Comparison of ENCODE assay signal across 27 cellular contexts in the genomic region with DNA sequence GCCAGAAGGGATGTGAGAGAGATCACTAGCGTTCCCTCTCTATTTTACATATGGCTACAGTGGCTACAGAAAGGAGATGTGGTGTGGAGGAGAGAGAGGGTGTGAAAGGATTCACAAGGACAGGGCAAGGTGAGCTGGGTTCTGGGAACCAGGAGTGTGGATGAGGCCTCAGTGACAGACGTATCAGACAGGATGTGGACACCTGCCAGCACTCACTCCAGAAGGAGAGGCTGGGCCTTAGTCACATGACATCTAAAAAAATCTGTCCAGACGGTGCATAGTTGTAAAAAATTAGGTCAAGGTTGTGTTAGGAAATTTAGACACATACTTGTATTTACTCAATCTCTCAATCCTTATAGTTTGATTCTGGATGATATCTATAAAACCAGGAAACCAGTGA. TPM values are rescaled to one million over a fixed set of nuclear protein-coding genes. Genes with fewer than 3 reads are reported as not detected.
DNase-seq lines count a peak whose midpoint lies in the region; ATAC-seq, FAIRE-seq and TF ChIP-seq lines count a peak whose summit lies in the region.
"Had no signal": no experiment of that assay in that cellular context is flagged by ENCODE, and none has a peak within 500 bp of the region (broad histone marks: within the 10 kb centered on the region; RNA-seq: fewer than 3 reads in every experiment).

No MANE protein-coding gene starts in this region.

- H3K9me3 Mint-ChIP-seq in activated naive CD4-positive, alpha-beta T cell treated with anti-CD3 and anti-CD28 coated beads for 36 hours = no peaks in the 10 kb centered on the region
- H3K9me3 Mint-ChIP-seq in type B pancreatic cell = no peaks in the 10 kb centered on the region
- no peaks in the 10 kb centered on the region for H3K9me3 Mint-ChIP-seq in activated naive CD8-positive, alpha-beta T cell treated with anti-CD3 and anti-CD28 coated beads, Interleukin-2, amount 50 U/mL, for 24 hours
- H3K9me3 Mint-ChIP-seq: CD8-positive, alpha-beta T cell; central memory CD8-positive, alpha-beta T cell; stimulated activated memory B cell treated with anti-CD40 and anti-IgM and Interleukin-4, amounts not matched to agents 10 μg/mL and 1 μg/mL and 100 μg/mL, for 72 hours had no signal

- DNase-seq in DMS153 (lab: John Stamatoyannopoulos, UW) (peak; percentile 35), DMS153 treated with DMSO at 0.1 percent for 48 hours (lab: John Stamatoyannopoulos, UW; ENCODE audit: unreplicated experiment) (no peak), NCI-H510A (lab: John Stamatoyannopoulos, UW) (peak; percentile 49), bronchial epithelial cell (ENCODE audit: low read depth) (peak; percentile 30), left colon (no peak), type B pancreatic cell (ENCODE audit: extremely low spot score, unreplicated experiment) (no peak)
- no peak for DNase-seq in activated naive CD4-positive, alpha-beta T cell treated with anti-CD3 and anti-CD28 coated beads for 36 hours
- no peak for DNase-seq in activated naive CD8-positive, alpha-beta T cell treated with anti-CD3 and anti-CD28 coated beads, Interleukin-2, amount 50 U/mL, for 24 hours
- DNase-seq: activated CD4-positive, CD25-positive, alpha-beta regulatory T cell treated with anti-CD3 and anti-CD28 coated beads, Interleukin-2, amount 50 U/mL, for 72 hours; activated T-cell treated with anti-CD3 and anti-CD28 coated beads, Interleukin-2, amount 50 U/mL, for 1 hour; CD8-positive, alpha-beta T cell; DND-41; effector CD4-positive, alpha-beta T cell; gastrocnemius medialis; KG1; kidney; mesenchymal stem cell; NCI-H526 treated with DMSO at 0.1 percent for 48 hours; small intestine; stimulated activated CD4-positive, alpha-beta T cell treated with anti-CD3 and anti-CD28 coated beads, Interleukin-2, amount 100 ng/mL, for 24 hours had no signal

- no peak overlapping the region for H3K4me3 ChIP-seq in bronchial epithelial cell (ENCODE audit: low read depth, low read length)
- H3K4me3 ChIP-seq: gastrocnemius medialis, suprapubic skin had no signal

- H3K27me3 Mint-ChIP-seq in activated naive CD4-positive, alpha-beta T cell treated with anti-CD3 and anti-CD28 coated beads for 36 hours (ENCODE audit: low read depth) = peaks cover 35% of the 10 kb centered on the region
- peaks cover 41% of the 10 kb centered on the region for H3K27me3 Mint-ChIP-seq in type B pancreatic cell
- H3K27me3 Mint-ChIP-seq in activated naive CD8-positive, alpha-beta T cell treated with anti-CD3 and anti-CD28 coated beads, Interleukin-2, amount 50 U/mL, for 24 hours = peaks cover 36% of the 10 kb centered on the region

- H3K36me3 ChIP-seq in bronchial epithelial cell (ENCODE audit: control insufficient read depth, insufficient read depth, low read length) = no peaks in the 10 kb centered on the region
- H3K36me3 ChIP-seq: gastrocnemius medialis, suprapubic skin had no signal

- no peaks in the 10 kb centered on the region for H3K36me3 Mint-ChIP-seq in activated naive CD4-positive, alpha-beta T cell treated with anti-CD3 and anti-CD28 coated beads for 36 hours (ENCODE audit: low read depth)
- H3K36me3 Mint-ChIP-seq in type B pancreatic cell = no peaks in the 10 kb centered on the region
- H3K36me3 Mint-ChIP-seq in activated naive CD8-positive, alpha-beta T cell treated with anti-CD3 and anti-CD28 coated beads, Interleukin-2, amount 50 U/mL, for 24 hours (ENCODE audit: low read depth) = no peaks in the 10 kb centered on the region
- H3K36me3 Mint-ChIP-seq: CD8-positive, alpha-beta T cell; stimulated activated memory B cell treated with anti-CD40 and anti-IgM and Interleukin-4, amounts not matched to agents 10 μg/mL and 1 μg/mL and 100 μg/mL, for 72 hours had no signal

- no peak for FAIRE-seq in bronchial epithelial cell (lab: Jason Lieb, UNC)
- FAIRE-seq: GM12892, GM19239, kidney, small intestine had no signal

- no peaks in the 10 kb centered on the region for H3K4me1 Mint-ChIP-seq in activated naive CD4-positive, alpha-beta T cell treated with anti-CD3 and anti-CD28 coated beads for 36 hours (ENCODE audit: low read depth)
- H3K4me1 Mint-ChIP-seq in type B pancreatic cell (ENCODE audit: unreplicated experiment) = no peaks in the 10 kb centered on the region
- no peaks in the 10 kb centered on the region for H3K4me1 Mint-ChIP-seq in activated naive CD8-positive, alpha-beta T cell treated with anti-CD3 and anti-CD28 coated beads, Interleukin-2, amount 50 U/mL, for 24 hours
- H3K4me1 Mint-ChIP-seq: central memory CD8-positive, alpha-beta T cell; stimulated activated memory B cell treated with anti-CD40 and anti-IgM and Interleukin-4, amounts not matched to agents 10 μg/mL and 1 μg/mL and 100 μg/mL, for 72 hours had no signal

- intact Hi-C loops in left colon (cut with DNase I, micrococcal nuclease) = no loop called here
- intact Hi-C loops in activated naive CD4-positive, alpha-beta T cell treated with anti-CD3 and anti-CD28 coated beads for 36 hours (cut with micrococcal nuclease) = no loop called here

- peak; percentile 42 for ATAC-seq in left colon
- no peak for ATAC-seq in activated naive CD8-positive, alpha-beta T cell treated with anti-CD3 and anti-CD28 coated beads, Interleukin-2, amount 50 U/mL, for 24 hours
- ATAC-seq: CD8-positive, alpha-beta T cell; gastrocnemius medialis; stimulated activated memory B cell treated with anti-CD40 and anti-IgM and Interleukin-4, amounts not matched to agents 10 μg/mL and 1 μg/mL and 100 μg/mL, for 72 hours had no signal

- CTCF ChIA-PET in activated naive CD4-positive, alpha-beta T cell treated with anti-CD3 and anti-CD28 coated beads for 36 hours (lab: Charles Lee) = no interaction called here

- peaks cover 5% of the 10 kb centered on the region for H3K27me3 ChIP-seq in bronchial epithelial cell (ENCODE audit: control insufficient read depth, insufficient read depth, low read length)
- H3K27me3 ChIP-seq: gastrocnemius medialis had no signal

- no peak for TF ChIP-seq CTCF in bronchial epithelial cell (IDR thresholded peaks at IDR 0.05; ENCODE audit: insufficient read depth, low read length, severe bottlenecking)
- no peak for TF ChIP-seq CTCF in type B pancreatic cell (conservative IDR thresholded peaks at IDR 0.05)

- H3K4me3 Mint-ChIP-seq in activated naive CD4-positive, alpha-beta T cell treated with anti-CD3 and anti-CD28 coated beads for 36 hours = no peak overlapping the region
- H3K4me3 Mint-ChIP-seq in type B pancreatic cell = no peak overlapping the region
- no peak overlapping the region for H3K4me3 Mint-ChIP-seq in activated naive CD8-positive, alpha-beta T cell treated with anti-CD3 and anti-CD28 coated beads, Interleukin-2, amount 50 U/mL, for 24 hours
- H3K4me3 Mint-ChIP-seq: CD8-positive, alpha-beta T cell; central memory CD8-positive, alpha-beta T cell; stimulated activated memory B cell treated with anti-CD40 and anti-IgM and Interleukin-4, amounts not matched to agents 10 μg/mL and 1 μg/mL and 100 μg/mL, for 72 hours had no signal

- no peak overlapping the region for H3K27ac Mint-ChIP-seq in activated naive CD4-positive, alpha-beta T cell treated with anti-CD3 and anti-CD28 coated beads for 36 hours
- no peak overlapping the region for H3K27ac Mint-ChIP-seq in type B pancreatic cell
- H3K27ac Mint-ChIP-seq in activated naive CD8-positive, alpha-beta T cell treated with anti-CD3 and anti-CD28 coated beads, Interleukin-2, amount 50 U/mL, for 24 hours = no peak overlapping the region
- H3K27ac Mint-ChIP-seq: CD8-positive, alpha-beta T cell; stimulated activated memory B cell treated with anti-CD40 and anti-IgM and Interleukin-4, amounts not matched to agents 10 μg/mL and 1 μg/mL and 100 μg/mL, for 72 hours had no signal

RNA-seq across cellular contexts. Expression of a gene that starts 10.6 kb away (rescaled TPM):
- total RNA-seq in bronchial epithelial cell (not detected in 2 replicates), left colon (under 1 TPM in 1 of 2 donors, not detected in 1; 0.03 TPM), type B pancreatic cell (ENCODE audit: low replicate concordance) (0.65 and 2.1 TPM in 2 replicates)
- total RNA-seq in activated naive CD4-positive, alpha-beta T cell treated with anti-CD3 and anti-CD28 coated beads for 36 hours = not detected
- total RNA-seq: CD8-positive, alpha-beta T cell; gastrocnemius medialis; HT1080; kidney; myocyte had no signal

Comparison
In these comparisons a context has a peak if more than half of its experiments do, and no peak if none do; other contexts are left out.
1. DNase-seq: peak in DMS153 (single experiment), NCI-H510A (single experiment) and bronchial epithelial cell (single experiment); none in DMS153 treated with DMSO at 0.1 percent for 48 hours (single experiment), left colon (0 of 2), activated naive CD4-positive, alpha-beta T cell treated with anti-CD3 and anti-CD28 coated beads for 36 hours (single experiment), type B pancreatic cell (single experiment) and activated naive CD8-positive, alpha-beta T cell treated with anti-CD3 and anti-CD28 coated beads, Interleukin-2, amount 50 U/mL, for 24 hours (single experiment).